In genomic region chr7:120201290-120201689, GRCh38 we compare ENCODE assay signal across 4 cellular contexts.
TF ChIP-seq lines count a peak whose summit lies in the region.

No MANE protein-coding gene starts in this region.

TF ChIP-seq in A549, 52 proteins besides CTCF, POLR2A, EP300 and RAD21:
- TF ChIP-seq MAX (IDR thresholded peaks at IDR 0.05) (no peak), MAFK (IDR thresholded peaks at IDR 0.05; ENCODE audit: partially characterized antibody) (peak; percentile 87)

TF ChIP-seq in GM23338, 12 proteins besides CTCF, POLR2A, EP300 and RAD21:
- TF ChIP-seq ZNF114 (CRISPR knock-in tag; IDR thresholded peaks at IDR 0.05) (no peak), JUNB (IDR thresholded peaks at IDR 0.05; ENCODE audit: unreplicated experiment) (no peak), CREB1 (CRISPR knock-in tag; IDR thresholded peaks at IDR 0.05; ENCODE audit: low read depth) (no peak)
TF ChIP-seq in GM23338: peak in this region for 0.

TF ChIP-seq in K562, 482 proteins besides CTCF, POLR2A, EP300 and RAD21:
- peak; percentile 91 for TF ChIP-seq ZNF316 (IDR thresholded peaks at IDR 0.05)
- peak; percentile 93 for TF ChIP-seq MAFK (IDR thresholded peaks at IDR 0.05; ENCODE audit: low read length)
- TF ChIP-seq ZBTB11 (CRISPR knock-in tag; IDR thresholded peaks at IDR 0.05) = no peak
- no peak for TF ChIP-seq TEAD4 (IDR thresholded peaks at IDR 0.05; ENCODE audit: low read length)
- no peak for TF ChIP-seq TEAD4 (CRISPR knock-in tag; IDR thresholded peaks at IDR 0.05; ENCODE audit: borderline replicate concordance)
- TF ChIP-seq C11orf30 (IDR thresholded peaks at IDR 0.05; ENCODE audit: low read depth) = peak; percentile 82
- peak; percentile 81 for TF ChIP-seq MAFG (tag; conservative IDR thresholded peaks at IDR 0.05)
- peak; percentile 92 for TF ChIP-seq MAFF (IDR thresholded peaks at IDR 0.05; ENCODE audit: low read length)

TF ChIP-seq in SK-N-SH, 30 proteins besides CTCF, POLR2A, EP300 and RAD21:
- TF ChIP-seq USF1 (IDR thresholded peaks at IDR 0.05; ENCODE audit: borderline replicate concordance, low read depth) = no peak
- TF ChIP-seq YY1 (IDR thresholded peaks at IDR 0.05; ENCODE audit: low read depth) = no peak
- TF ChIP-seq REST (IDR thresholded peaks at IDR 0.05; ENCODE audit: low read depth, low read length) = no peak
- TF ChIP-seq FOXM1 (IDR thresholded peaks at IDR 0.05; ENCODE audit: low read depth) = no peak
- no peak for TF ChIP-seq TCF12 (IDR thresholded peaks at IDR 0.05)
- no peak for TF ChIP-seq ZBTB33 (IDR thresholded peaks at IDR 0.05; ENCODE audit: borderline replicate concordance, low read depth)
- no peak for TF ChIP-seq RCOR1 (IDR thresholded peaks at IDR 0.05; ENCODE audit: low read length)
- no peak for TF ChIP-seq TAF1 (IDR thresholded peaks at IDR 0.05; ENCODE audit: borderline replicate concordance, low read depth, low read length)
- TF ChIP-seq NFIC (IDR thresholded peaks at IDR 0.05; ENCODE audit: borderline replicate concordance) = no peak
- no peak for TF ChIP-seq IRF3 (IDR thresholded peaks at IDR 0.05; ENCODE audit: low read depth, low read length)
- TF ChIP-seq SMC3 (IDR thresholded peaks at IDR 0.05; ENCODE audit: low read depth, low read length) = no peak
- no peak for TF ChIP-seq SIN3A (IDR thresholded peaks at IDR 0.05; ENCODE audit: borderline replicate concordance, low read depth, low read length)
- no peak for TF ChIP-seq JUND (IDR thresholded peaks at IDR 0.05)
- no peak for TF ChIP-seq RXRA (IDR thresholded peaks at IDR 0.05; ENCODE audit: borderline replicate concordance, low read depth)
- TF ChIP-seq MAX (IDR thresholded peaks at IDR 0.05; ENCODE audit: low read depth) = no peak
- TF ChIP-seq GATA2 (CRISPR knock-in tag; IDR thresholded peaks at IDR 0.05) = no peak
